18 cellular contexts compared by ENCODE assay signal in the genomic region with DNA sequence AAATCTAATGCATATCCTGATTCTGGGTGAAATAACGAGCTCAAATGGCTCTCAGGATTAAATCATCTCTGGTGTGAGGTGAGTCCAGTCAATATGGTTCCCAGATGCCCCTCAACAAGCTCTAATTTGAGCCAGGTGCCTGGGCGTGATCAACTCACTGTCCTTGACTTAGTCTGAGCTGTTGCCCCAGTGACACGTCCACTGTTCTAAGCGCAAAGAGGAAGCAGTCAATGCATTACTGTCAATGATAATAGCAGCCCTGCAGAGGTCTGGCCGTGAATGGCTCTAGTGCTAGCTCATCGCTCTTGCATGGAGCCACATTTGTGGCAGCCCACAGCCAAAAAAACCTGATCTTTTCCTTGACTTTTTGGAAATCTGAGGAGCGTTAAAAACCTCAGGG.
"Had no signal": no experiment of that assay in that cellular context is flagged by ENCODE, and none has a peak within 500 bp of the region (broad histone marks: within the 10 kb centered on the region; RNA-seq: fewer than 3 reads in every experiment).

No MANE protein-coding gene starts in this region.

- H3K27me3 ChIP-seq: esophagus muscularis mucosa, left lung, right lobe of liver, spleen, transverse colon had no signal

- H3K4me1 ChIP-seq: esophagus muscularis mucosa, foreskin keratinocyte, left lung, psoas muscle, right lobe of liver, spleen, transverse colon had no signal

- ATAC-seq: activated CD8-positive, alpha-beta T cell treated with anti-CD3 and anti-CD28 coated beads for 36 hours; activated naive CD8-positive, alpha-beta T cell treated with anti-CD3 and anti-CD28 coated beads, Interleukin-2, amount 50 U/mL, for 24 hours; foreskin keratinocyte; left lung; natural killer cell treated with Interleukin-12 subunit alpha and Interleukin-12 subunit beta and Interleukin-15 and Interleukin-18, amount 100 ng/mL, for 72 hours; psoas muscle; right lobe of liver; stimulated activated naive B cell treated with anti-CD40 and anti-IgM and Interleukin-4, amounts not matched to agents 10 μg/mL and 1 μg/mL and 100 μg/mL, for 72 hours had no signal

- H3K36me3 ChIP-seq: esophagus muscularis mucosa, left lung, right lobe of liver, spleen, transverse colon, WERI-Rb-1 had no signal

- H3K9me3 ChIP-seq: esophagus muscularis mucosa, psoas muscle, right lobe of liver, transverse colon had no signal

- H3K27ac ChIP-seq: esophagus muscularis mucosa, foreskin keratinocyte, left lung, psoas muscle, right lobe of liver, spleen, transverse colon, WERI-Rb-1 had no signal

- DNase-seq: activated CD4-positive, alpha-beta T cell treated with anti-CD3 and anti-CD28 coated beads for 4 hours; activated CD8-positive, alpha-beta memory T cell treated with anti-CD3 and anti-CD28 coated beads, Interleukin-2, amount 50 U/mL, for 4 hours; activated CD8-positive, alpha-beta T cell treated with anti-CD3 and anti-CD28 coated beads for 36 hours; activated naive CD4-positive, alpha-beta T cell; activated naive CD8-positive, alpha-beta T cell treated with anti-CD3 and anti-CD28 coated beads, Interleukin-2, amount 50 U/mL, for 24 hours; foreskin keratinocyte; head of caudate nucleus; left lung; psoas muscle; right lobe of liver; spleen; stimulated activated CD4-positive, alpha-beta T cell treated with anti-CD3 and anti-CD28 coated beads, Interleukin-1b, Interleukin-23, amount 100 ng/mL, for 48 hours; stimulated activated naive B cell treated with anti-CD40 and anti-IgM and Interleukin-4, amounts not matched to agents 10 μg/mL and 1 μg/mL and 100 μg/mL, for 72 hours; substantia nigra; transverse colon; WERI-Rb-1 had no signal

- H3K4me3 ChIP-seq: esophagus muscularis mucosa, left lung, psoas muscle, right lobe of liver, spleen, transverse colon had no signal
